ENCODE assay signal across 19 cellular contexts in genomic region chr3:2856793-2857135, GRCh38.
"Had no signal": no experiment of that assay in that cellular context is flagged by ENCODE, and none has a peak within 500 bp of the region (broad histone marks: within the 10 kb centered on the region; RNA-seq: fewer than 3 reads in every experiment).

No MANE protein-coding gene starts in this region.

- H3K27ac Mint-ChIP-seq: mesothelial cell of epicardium; naive thymus-derived CD4-positive, alpha-beta T cell; progenitor cell of endocrine pancreas had no signal

- DNase-seq: cortex of kidney; hypothalamus; left ventricle myocardium superior; lower lobe of right lung; mucosa of descending colon; naive thymus-derived CD4-positive, alpha-beta T cell; pancreas; right lobe of liver; small intestine; stimulated activated CD4-positive, alpha-beta T cell treated with anti-CD3 and anti-CD28 coated beads, Interleukin-15, amount 100 ng/mL, for 24 hours; stimulated activated CD4-positive, alpha-beta T cell treated with anti-CD3 and anti-CD28 coated beads, Interleukin-2, amount 100 ng/mL, for 48 hours; stimulated activated naive CD4-positive, alpha-beta T cell treated with Interleukin-2 at 50 U/mL for 16 hours; stomach; thyroid gland; trophoblast cell had no signal

- H3K9me3 ChIP-seq: lower lobe of right lung, mucosa of descending colon, neutrophil, pancreas, right lobe of liver, stomach, thyroid gland, vagina had no signal

- H3K4me1 ChIP-seq: lower lobe of right lung, stomach, thyroid gland had no signal

- H3K4me3 Mint-ChIP-seq: mesothelial cell of epicardium; naive thymus-derived CD4-positive, alpha-beta T cell had no signal

- H3K27ac ChIP-seq: lower lobe of right lung, neutrophil, pancreas, right lobe of liver, stomach, thyroid gland, vagina had no signal

- H3K4me1 Mint-ChIP-seq: mesothelial cell of epicardium had no signal

- H3K9me3 Mint-ChIP-seq: mesothelial cell of epicardium; naive thymus-derived CD4-positive, alpha-beta T cell had no signal

- H3K27me3 ChIP-seq: neutrophil, pancreas, right lobe of liver, stomach, thyroid gland, vagina had no signal

- H3K36me3 Mint-ChIP-seq: mesothelial cell of epicardium; naive thymus-derived CD4-positive, alpha-beta T cell had no signal

- H3K4me3 ChIP-seq: lower lobe of right lung, mucosa of descending colon, pancreas, right lobe of liver, stomach, thyroid gland, vagina had no signal

- H3K27me3 Mint-ChIP-seq: progenitor cell of endocrine pancreas had no signal

- H3K36me3 ChIP-seq: lower lobe of right lung, neutrophil, pancreas, right lobe of liver, stomach, thyroid gland, vagina had no signal
